ENCODE assay signal across 13 cellular contexts in genomic region chr16:88532434-88533241, GRCh38. TPM values are rescaled to one million over a fixed set of nuclear protein-coding genes. Genes with fewer than 3 reads are reported as not detected.
DNase-seq lines count a peak whose midpoint lies in the region; ATAC-seq and TF ChIP-seq lines count a peak whose summit lies in the region.
"Had no signal": no experiment of that assay in that cellular context is flagged by ENCODE, and none has a peak within 500 bp of the region (broad histone marks: within the 10 kb centered on the region; RNA-seq: fewer than 3 reads in every experiment).

No MANE protein-coding gene starts in this region.

- H3K4me2 ChIP-seq in mammary epithelial cell (ENCODE audit: insufficient read depth, low read depth, low read length) (no peak overlapping the region), neural progenitor cell (peak overlapping the region; percentile 76)
- H3K4me2 ChIP-seq: KMS-11 had no signal

- H3K27me3 Mint-ChIP-seq in MCF 10A (ENCODE audit: insufficient read depth, unreplicated experiment) (no peaks in the 10 kb centered on the region), neural progenitor cell (ENCODE audit: insufficient read depth, low read depth) (peaks cover 7% of the 10 kb centered on the region)
- H3K27me3 Mint-ChIP-seq: activated naive CD4-positive, alpha-beta T cell treated with anti-CD3 and anti-CD28 coated beads, Interleukin-2, amount 50 U/mL, for 24 hours; effector memory CD8-positive, alpha-beta T cell; naive thymus-derived CD8-positive, alpha-beta T cell had no signal

- WGBS in mammary epithelial cell (ENCODE audit: low coverage, missing lambda C conversion rate), result 90% methylated on average over 5 of the region's 37 CpGs
- WGBS in heart right ventricle, 2 donors, result 84 to 87% methylated on average over 37 of the region's 37 CpGs

- H3K27ac ChIP-seq in mammary epithelial cell (ENCODE audit: insufficient read depth, low read depth, low read length), result no peak overlapping the region
- H3K27ac ChIP-seq in heart right ventricle, result peak overlapping the region in 4 of 10 donors; percentile 35 to 49 (median 42)
- H3K27ac ChIP-seq in neural progenitor cell, result no peak overlapping the region
- H3K27ac ChIP-seq in upper lobe of right lung, result no peak overlapping the region
- H3K27ac ChIP-seq: KMS-11 had no signal

- BruUV-seq in MCF 10A (replicated peaks; lab: Mats Ljungman, UMichigan) (no TSS peak), mammary epithelial cell (replicated peaks; lab: Mats Ljungman, UMichigan) (no TSS peak)

- H3K9ac ChIP-seq in mammary epithelial cell (ENCODE audit: insufficient read depth, low read length) (no peak overlapping the region), neural progenitor cell (no peak overlapping the region)
- H3K9ac ChIP-seq: KMS-11 had no signal

- H4K20me1 ChIP-seq in mammary epithelial cell (ENCODE audit: insufficient read depth, low read length) (peaks cover 1% of the 10 kb centered on the region), neural progenitor cell (ENCODE audit: low read depth) (peaks cover 19% of the 10 kb centered on the region)

- TF ChIP-seq CTCF in MCF 10A (IDR thresholded peaks at IDR 0.05; ENCODE audit: unreplicated experiment) (no peak), mammary epithelial cell (conservative IDR thresholded peaks at IDR 0.05 in 1 of 2, IDR thresholded peaks at IDR 0.05 in 1 of 2; ENCODE audit: extremely low read depth in 1 of 2, insufficient read depth in 1 of 2, low read depth in 1 of 2, low read length in 2 of 2) (no peak), heart right ventricle (IDR thresholded peaks at IDR 0.05) (no peak), neural progenitor cell (IDR thresholded peaks at IDR 0.05) (no peak), upper lobe of right lung (IDR thresholded peaks at IDR 0.05) (no peak)

- H3K27me3 ChIP-seq in mammary epithelial cell (ENCODE audit: insufficient read depth, low read length), result no peaks in the 10 kb centered on the region
- H3K27me3 ChIP-seq in heart right ventricle, result no peaks in the 10 kb centered on the region
- no peaks in the 10 kb centered on the region for H3K27me3 ChIP-seq in neural progenitor cell
- H3K27me3 ChIP-seq in upper lobe of right lung, result no peaks in the 10 kb centered on the region

- H3K36me3 Mint-ChIP-seq in MCF 10A (ENCODE audit: insufficient read depth, unreplicated experiment) (peaks cover 27% of the 10 kb centered on the region), neural progenitor cell (peaks cover 3% of the 10 kb centered on the region)
- H3K36me3 Mint-ChIP-seq: naive thymus-derived CD8-positive, alpha-beta T cell had no signal

- dilution Hi-C loops in mammary epithelial cell (cut with HindIII; ENCODE audit: low sequenced_read_pairs), result no loop called here

- H3K4me3 ChIP-seq in mammary epithelial cell (replicated peaks in 1 of 3; ENCODE audit: insufficient read depth in 1 of 3, low read depth in 2 of 3, low read length in 3 of 3) (no peak overlapping the region), heart right ventricle (peak overlapping the region in 9 of 10 donors; percentile 25 to 74 (median 44)), neural progenitor cell (peak overlapping the region; percentile 40), upper lobe of right lung (peak overlapping the region; percentile 43)

- H3K27ac Mint-ChIP-seq in MCF 10A (ENCODE audit: low read depth, unreplicated experiment) (no peak overlapping the region), neural progenitor cell (no peak overlapping the region)

- in situ Hi-C loops in mammary epithelial cell (cut with MboI; ENCODE audit: low sequenced_read_pairs in 2 of 2), result no loop called here

- H3K4me1 ChIP-seq in mammary epithelial cell (ENCODE audit: insufficient read depth, low read length), result peaks cover 13% of the 10 kb centered on the region
- peaks cover 5 to 26% (median 11%) of the 10 kb centered on the region in 9 donors for H3K4me1 ChIP-seq in heart right ventricle
- H3K4me1 ChIP-seq in neural progenitor cell, result peaks cover 6% of the 10 kb centered on the region
- peaks cover 9% of the 10 kb centered on the region for H3K4me1 ChIP-seq in upper lobe of right lung

- POLR2A ChIA-PET in MCF 10A (lab: Yijun Ruan, JAX), result no interaction called here

- no peaks in the 10 kb centered on the region for H3K36me3 ChIP-seq in mammary epithelial cell (ENCODE audit: insufficient read depth, low read length)
- H3K36me3 ChIP-seq in heart right ventricle, result no peaks in the 10 kb centered on the region
- H3K36me3 ChIP-seq in neural progenitor cell, result no peaks in the 10 kb centered on the region
- H3K36me3 ChIP-seq in upper lobe of right lung, result no peaks in the 10 kb centered on the region

- H3K4me1 Mint-ChIP-seq in MCF 10A (ENCODE audit: insufficient read depth, unreplicated experiment), result no peaks in the 10 kb centered on the region
- H3K4me1 Mint-ChIP-seq in neural progenitor cell, result peaks cover 15% of the 10 kb centered on the region

- H3K9me3 ChIP-seq in mammary epithelial cell (replicated peaks; ENCODE audit: insufficient read depth, low read length) (no peaks in the 10 kb centered on the region), heart right ventricle (no peaks in the 10 kb centered on the region), neural progenitor cell (ENCODE audit: low read depth) (no peaks in the 10 kb centered on the region), upper lobe of right lung (no peaks in the 10 kb centered on the region)

- no peaks in the 10 kb centered on the region for H3F3A ChIP-seq in neural progenitor cell (ENCODE audit: low read depth)

- ATAC-seq in heart right ventricle (peak in 5 of 8 donors; percentile 0 to 12 (median 3)), upper lobe of right lung (no peak)
- ATAC-seq: effector memory CD8-positive, alpha-beta T cell; naive thymus-derived CD8-positive, alpha-beta T cell had no signal

- intact Hi-C loops in MCF 10A (cut with micrococcal nuclease) (no loop called here), mammary epithelial cell (cut with micrococcal nuclease) (no loop called here), heart right ventricle (cut with DNase I) (loop anchor here in 1 of 10 donors (5.0 kb wide), 1 partner anchor 35 kb away; no protein-coding TSS in a partner anchor), upper lobe of right lung (cut with DNase I) (no loop called here)

- H3K9me3 Mint-ChIP-seq in MCF 10A (ENCODE audit: unreplicated experiment) (no peaks in the 10 kb centered on the region), neural progenitor cell (no peaks in the 10 kb centered on the region)
- H3K9me3 Mint-ChIP-seq: activated naive CD4-positive, alpha-beta T cell treated with anti-CD3 and anti-CD28 coated beads, Interleukin-2, amount 50 U/mL, for 24 hours; effector memory CD8-positive, alpha-beta T cell; naive thymus-derived CD8-positive, alpha-beta T cell had no signal

- H2AFZ ChIP-seq in mammary epithelial cell (ENCODE audit: low read depth, low read length), result no peak overlapping the region
- no peak overlapping the region for H2AFZ ChIP-seq in neural progenitor cell (replicated peaks)

- DNase-seq in MCF 10A (ENCODE audit: unreplicated experiment) (no peak), mammary epithelial cell (no peak), heart right ventricle (peak in 1 of 2 donors; percentile 18), neural progenitor cell (ENCODE audit: low spot score) (no peak), upper lobe of right lung (no peak), NCI-H187 treated with DMSO at 0.1 percent for 48 hours (lab: John Stamatoyannopoulos, UW) (no peak), putamen (ENCODE audit: low spot score) (no peak), dedifferentiated amniotic fluid mesenchymal stem cell (ENCODE audit: extremely low spot score) (no peak)
- DNase-seq: effector memory CD8-positive, alpha-beta T cell; naive thymus-derived CD8-positive, alpha-beta T cell; OCI-M1 had no signal

- H3K79me2 ChIP-seq in mammary epithelial cell (ENCODE audit: insufficient read depth, low read length) (no peaks in the 10 kb centered on the region), neural progenitor cell (ENCODE audit: low read depth) (peaks cover 9% of the 10 kb centered on the region)

- H3K4me3 Mint-ChIP-seq in MCF 10A (ENCODE audit: unreplicated experiment), result peak overlapping the region; percentile 31
- H3K4me3 Mint-ChIP-seq in neural progenitor cell, result no peak overlapping the region
- H3K4me3 Mint-ChIP-seq: activated naive CD4-positive, alpha-beta T cell treated with anti-CD3 and anti-CD28 coated beads, Interleukin-2, amount 50 U/mL, for 24 hours; effector memory CD8-positive, alpha-beta T cell had no signal

- CTCF ChIA-PET in MCF 10A (lab: Yijun Ruan, JAX), result interaction anchor here (0.6 to 0.7 kb wide), 3 partner anchors 10 to 38 kb away, joined by 3 to 4 read pairs (median 3); partner anchors contain the start of gene ZC3H18
- CTCF ChIA-PET in mammary epithelial cell (lab: Charles Lee; ENCODE audit: low non-redundant PET), result no interaction called here

RNA-seq across cellular contexts. Expression of gene ZC3H18, which starts 37.6 kb away (rescaled TPM):
- total RNA-seq in MCF 10A (2022) (34.4 and 40.5 TPM in 2 replicates), mammary epithelial cell (10 to 100 TPM in 1 of 2 donors, 1 to 10 TPM in 1; 9.0 to 48.2 TPM), heart right ventricle (10 to 100 TPM; 18.3 to 28.7 (median 22.0) TPM), neural progenitor cell (ENCODE audit: low replicate concordance) (24.2 and 38.6 TPM in 2 replicates), upper lobe of right lung (44.5 TPM)
- polyA plus RNA-seq in mammary epithelial cell (17.2 TPM), heart right ventricle (10 to 100 TPM; 18.4 to 22.7 TPM)
- polyA minus RNA-seq in mammary epithelial cell, result 41.2 TPM

Comparison
In these comparisons a context has a peak if more than half of its experiments do, and no peak if none do; other contexts are left out.
1. H3K4me3 ChIP-seq: peak in heart right ventricle (9 of 10), neural progenitor cell (single experiment) and upper lobe of right lung (single experiment); none in mammary epithelial cell (0 of 3).